8 cellular contexts compared by ENCODE assay signal in genomic region chr3:124761250-124761796, GRCh38. TPM values are rescaled to one million over a fixed set of nuclear protein-coding genes. Genes with fewer than 3 reads are reported as not detected.
DNase-seq lines count a peak whose midpoint lies in the region; ATAC-seq, FAIRE-seq and TF ChIP-seq lines count a peak whose summit lies in the region.

No MANE protein-coding gene starts in this region.

- ATAC-seq in GM18498 (IDR thresholded peaks at IDR 0.05; ENCODE audit: unreplicated experiment) (peak; percentile 74), psoas muscle (peak; percentile 87 to 96 (median 92))
- ATAC-seq in activated naive CD8-positive, alpha-beta T cell treated with anti-CD3 and anti-CD28 coated beads, Interleukin-2, amount 10 ng/mL, durations not matched to agents 7 days and 5 days (ENCODE audit: low read depth) = peak; percentile 77

- H3K36me3 ChIP-seq in cardiac muscle cell = no peaks in the 10 kb centered on the region
- H3K36me3 ChIP-seq in psoas muscle (ENCODE audit: insufficient read depth in 1 of 2, low read depth in 1 of 2) = peaks cover 0 to 36% of the 10 kb centered on the region in 2 donors

- H3K36me3 Mint-ChIP-seq in activated naive CD8-positive, alpha-beta T cell treated with anti-CD3 and anti-CD28 coated beads, Interleukin-2, amount 10 ng/mL, durations not matched to agents 7 days and 5 days = no peaks in the 10 kb centered on the region

- TF ChIP-seq CTCF in 22Rv1 (IDR thresholded peaks at IDR 0.05) (peak; percentile 95), cardiac muscle cell (IDR thresholded peaks at IDR 0.05; ENCODE audit: low read depth, low read length) (peak; percentile 97), psoas muscle (IDR thresholded peaks at IDR 0.05) (peak; percentile 97)

- FAIRE-seq in urothelium cell line (lab: Jason Lieb, UNC) = peak; percentile 71

- intact Hi-C loops in psoas muscle (cut with DNase I) = loop anchor here in 1 of 2 donors (1.0 to 2.0 kb wide), 2 partner anchors 140 to 225 kb away; no protein-coding TSS in a partner anchor

- POLR2A ChIA-PET in activated naive CD8-positive, alpha-beta T cell treated with anti-CD3 and anti-CD28 coated beads, Interleukin-2, amount 10 ng/mL, durations not matched to agents 7 days and 5 days (lab: Charles Lee) = interaction anchor here (0.5 to 1.6 kb wide), 3 partner anchors 135 to 147 kb away, joined by 3 to 8 read pairs (median 4); no protein-coding TSS in a partner anchor

- H3K4me3 Mint-ChIP-seq in activated naive CD8-positive, alpha-beta T cell treated with anti-CD3 and anti-CD28 coated beads, Interleukin-2, amount 10 ng/mL, durations not matched to agents 7 days and 5 days = peak overlapping the region; percentile 65

- no peak overlapping the region for H3K4me3 ChIP-seq in cardiac muscle cell
- no peak overlapping the region for H3K4me3 ChIP-seq in psoas muscle

- peak; percentile 84 for DNase-seq in NCI-H1105 (lab: John Stamatoyannopoulos, UW)
- peak; percentile 72 for DNase-seq in SW480 (ENCODE audit: low spot score)
- DNase-seq in activated naive CD8-positive, alpha-beta T cell treated with anti-CD3 and anti-CD28 coated beads, Interleukin-2, amount 10 ng/mL, durations not matched to agents 7 days and 5 days = peak; percentile 80
- DNase-seq in cardiac muscle cell (ENCODE audit: low read depth in 1 of 2, low spot score in 1 of 2) = peak; percentile 87 to 97
- peak; percentile 86 to 92 for DNase-seq in psoas muscle
- peak; percentile 80 for DNase-seq in urothelium cell line (ENCODE audit: low spot score)

- peak overlapping the region; percentile 61 for H3K27ac ChIP-seq in 22Rv1
- no peak overlapping the region for H3K27ac ChIP-seq in cardiac muscle cell
- peak overlapping the region; percentile 50 for H3K27ac ChIP-seq in psoas muscle

- no peaks in the 10 kb centered on the region for H3K9me3 Mint-ChIP-seq in activated naive CD8-positive, alpha-beta T cell treated with anti-CD3 and anti-CD28 coated beads, Interleukin-2, amount 10 ng/mL, durations not matched to agents 7 days and 5 days

- no peak overlapping the region for H3K27ac Mint-ChIP-seq in activated naive CD8-positive, alpha-beta T cell treated with anti-CD3 and anti-CD28 coated beads, Interleukin-2, amount 10 ng/mL, durations not matched to agents 7 days and 5 days

- H3K27me3 Mint-ChIP-seq in activated naive CD8-positive, alpha-beta T cell treated with anti-CD3 and anti-CD28 coated beads, Interleukin-2, amount 10 ng/mL, durations not matched to agents 7 days and 5 days = no peaks in the 10 kb centered on the region

- H3K4me1 ChIP-seq in cardiac muscle cell (ENCODE audit: low read depth) = peaks cover 8% of the 10 kb centered on the region
- H3K4me1 ChIP-seq in psoas muscle = peaks cover 8% of the 10 kb centered on the region

- peaks cover 4% of the 10 kb centered on the region for H3K4me1 Mint-ChIP-seq in activated naive CD8-positive, alpha-beta T cell treated with anti-CD3 and anti-CD28 coated beads, Interleukin-2, amount 10 ng/mL, durations not matched to agents 7 days and 5 days

- H3K9me3 ChIP-seq in cardiac muscle cell (ENCODE audit: low read depth) (no peaks in the 10 kb centered on the region), psoas muscle (no peaks in the 10 kb centered on the region)

- H3K27me3 ChIP-seq in cardiac muscle cell = no peaks in the 10 kb centered on the region
- no peaks in the 10 kb centered on the region for H3K27me3 ChIP-seq in psoas muscle (ENCODE audit: insufficient read depth in 3 of 3, low read length in 2 of 3)

- 6 to 9% (median 6%) methylated on average over 15 of the region's 15 CpGs for WGBS in psoas muscle, 3 donors

RNA-seq across cellular contexts. Expression of gene UMPS, which starts 31.1 kb away (rescaled TPM):
- 10 to 100 TPM; 33.4 to 38.0 TPM for total RNA-seq in activated naive CD8-positive, alpha-beta T cell treated with anti-CD3 and anti-CD28 coated beads, Interleukin-2, amount 10 ng/mL, durations not matched to agents 7 days and 5 days
- total RNA-seq in cardiac muscle cell (19.7 and 127 TPM in 2 replicates), psoas muscle (1 to 10 TPM; 4.2 to 9.2 (median 6.3) TPM)
- polyA plus RNA-seq in cardiac muscle cell (21.3 and 23.2 TPM in 2 replicates), psoas muscle (1 to 10 TPM; 3.6 to 6.9 (median 6.6) TPM)
